Comparison of ENCODE assay signal across 37 cellular contexts in the genomic region with DNA sequence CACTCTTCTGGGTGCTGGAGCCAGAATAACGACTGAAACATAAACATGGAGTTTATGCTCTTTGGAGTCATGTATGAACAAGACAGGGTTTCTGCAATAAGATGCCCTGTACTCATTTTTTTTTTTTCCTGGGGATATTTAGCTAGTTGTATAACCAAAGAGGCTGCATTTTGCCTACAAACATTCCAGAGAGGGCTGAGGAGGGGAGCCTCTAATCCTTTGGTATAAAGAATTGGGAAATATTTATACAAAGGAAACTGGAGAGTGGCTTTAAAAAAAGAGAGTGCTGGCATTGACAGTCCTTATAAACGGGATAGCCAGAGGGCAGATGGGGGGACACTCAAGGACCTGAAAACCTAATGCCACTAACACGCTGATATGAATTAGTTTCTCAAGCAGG. TPM values are rescaled to one million over a fixed set of nuclear protein-coding genes. Genes with fewer than 3 reads are reported as not detected.
"Had no signal": no experiment of that assay in that cellular context is flagged by ENCODE, and none has a peak within 500 bp of the region (broad histone marks: within the 10 kb centered on the region; RNA-seq: fewer than 3 reads in every experiment).

No MANE protein-coding gene starts in this region.

- H3K9me3 Mint-ChIP-seq: activated CD4-positive, alpha-beta T cell treated with anti-CD3 and anti-CD28 coated beads, Interleukin-2, amount 10 ng/mL, durations not matched to agents 24 days and 14 days; activated T-cell treated with anti-CD3 and anti-CD28 coated beads, Interleukin-2, amount 50 U/mL, for 72 hours; activated T-helper 1 cell treated with anti-CD3 and anti-CD28 coated beads, Interleukin-12 subunit alpha, Interleukin-12 subunit beta, Interleukin-2, Interleukin-4 antibody, amounts not matched to agents 30 ng/mL and 10 ng/mL and 1 ng/mL, durations not matched to agents 14 hours and 24 hours and 36 hours; central memory CD8-positive, alpha-beta T cell had no signal

- H3K27me3 ChIP-seq: ascending aorta, cardiac muscle cell had no signal

- H3K36me3 Mint-ChIP-seq: activated CD4-positive, alpha-beta memory T cell treated with anti-CD3 and anti-CD28 coated beads for 36 hours; activated naive CD8-positive, alpha-beta T cell treated with anti-CD3 and anti-CD28 coated beads for 36 hours; brain had no signal

- H3K27ac ChIP-seq: ascending aorta, cardiac muscle cell, VCaP had no signal

- H3K4me3 Mint-ChIP-seq: activated B cell treated with CpG ODN at 0.5 μM for 24 hours; activated CD4-positive, alpha-beta memory T cell treated with anti-CD3 and anti-CD28 coated beads for 36 hours; activated CD4-positive, alpha-beta T cell treated with anti-CD3 and anti-CD28 coated beads, Interleukin-2, amount 10 ng/mL, durations not matched to agents 24 days and 14 days; activated CD8-positive, alpha-beta T cell treated with anti-CD3 and anti-CD28 coated beads for 36 hours; activated naive CD4-positive, alpha-beta T cell treated with anti-CD3 and anti-CD28 coated beads for 36 hours; activated naive CD8-positive, alpha-beta T cell treated with anti-CD3 and anti-CD28 coated beads for 36 hours; activated T-cell treated with anti-CD3 and anti-CD28 coated beads, Interleukin-2, amount 50 U/mL, for 4 hours; activated T-cell treated with anti-CD3 and anti-CD28 coated beads, Interleukin-2, amount 50 U/mL, for 72 hours; activated T-helper 1 cell treated with anti-CD3 and anti-CD28 coated beads, Interleukin-12 subunit alpha, Interleukin-12 subunit beta, Interleukin-2, Interleukin-4 antibody, amounts not matched to agents 30 ng/mL and 10 ng/mL and 1 ng/mL, durations not matched to agents 14 hours and 24 hours and 36 hours; activated T-helper 17 cell treated with anti-CD3 and anti-CD28 coated beads, Interleukin-2, amount 50 U/mL, for 72 hours; brain; central memory CD8-positive, alpha-beta T cell; T-helper 1 cell treated with Interleukin-12 subunit alpha and Interleukin-12 subunit beta and Interleukin-4 antibody, amounts not matched to agents 30 μg/mL and 1 μg/mL, for 36 hours; T-helper 2 cell treated with Interferon-gamma antibody and Interleukin-4, amounts not matched to agents 5 μg/mL and 100 μg/mL, for 36 hours had no signal

- H3K4me3 ChIP-seq: ascending aorta, cardiac muscle cell had no signal

- H3K4me1 Mint-ChIP-seq: activated B cell treated with CpG ODN at 0.5 μM for 24 hours; activated CD4-positive, alpha-beta T cell treated with anti-CD3 and anti-CD28 coated beads, Interleukin-2, amount 10 ng/mL, durations not matched to agents 24 days and 14 days; activated naive CD8-positive, alpha-beta T cell treated with anti-CD3 and anti-CD28 coated beads for 36 hours; activated T-helper 17 cell treated with anti-CD3 and anti-CD28 coated beads, Interleukin-2, amount 50 U/mL, for 72 hours; central memory CD8-positive, alpha-beta T cell had no signal

- DNase-seq: activated B cell treated with CpG ODN at 0.5 μM for 24 hours; activated CD4-positive, alpha-beta memory T cell treated with anti-CD3 and anti-CD28 coated beads for 36 hours; activated CD4-positive, alpha-beta T cell treated with anti-CD3 and anti-CD28 coated beads for 4 hours; activated CD4-positive, alpha-beta T cell treated with anti-CD3 and anti-CD28 coated beads, Interleukin-2, amount 10 ng/mL, durations not matched to agents 24 days and 14 days; activated CD4-positive, alpha-beta T cell treated with anti-CD3 and anti-CD28 coated beads, Interleukin-2, amount 50 U/mL, for 1 hour; activated CD4-positive, alpha-beta T cell treated with anti-CD3 and anti-CD28 coated beads, Interleukin-2, amount 50 U/mL, for 4 hours; activated CD4-positive, CD25-positive, alpha-beta regulatory T cell treated with anti-CD3 and anti-CD28 coated beads, Interleukin-2, amount 50 U/mL, for 72 hours; activated CD8-positive, alpha-beta memory T cell treated with anti-CD3 and anti-CD28 coated beads, Interleukin-2, amount 50 U/mL, for 4 hours; activated CD8-positive, alpha-beta T cell treated with anti-CD3 and anti-CD28 coated beads for 36 hours; activated effector memory CD4-positive, alpha-beta T cell treated with anti-CD3 and anti-CD28 coated beads, Interleukin-2, amount 50 U/mL, for 16 hours; activated gamma-delta T cell treated with Interleukin-2 at 50 U/mL for 16 hours; activated naive CD4-positive, alpha-beta T cell; activated naive CD4-positive, alpha-beta T cell treated with anti-CD3 and anti-CD28 coated beads for 36 hours; activated naive CD4-positive, alpha-beta T cell treated with anti-CD3 and anti-CD28 coated beads, Interleukin-2, amount 50 U/mL, for 16 hours; activated naive CD8-positive, alpha-beta T cell treated with anti-CD3 and anti-CD28 coated beads for 36 hours; activated T-cell treated with anti-CD3 and anti-CD28 coated beads for 4 hours; activated T-cell treated with anti-CD3 and anti-CD28 coated beads, Interleukin-2, amount 50 U/mL, for 1 hour; activated T-cell treated with anti-CD3 and anti-CD28 coated beads, Interleukin-2, amount 50 U/mL, for 4 hours; activated T-cell treated with anti-CD3 and anti-CD28 coated beads, Interleukin-2, amount 50 U/mL, for 72 hours; amygdala; anterior cingulate cortex; caudate nucleus; cerebellar nuclear complex; T-helper 1 cell; T-helper 2 cell; T-helper 9 cell had no signal

- ATAC-seq: activated CD8-positive, alpha-beta T cell treated with anti-CD3 and anti-CD28 coated beads for 36 hours; activated naive CD4-positive, alpha-beta T cell treated with anti-CD3 and anti-CD28 coated beads, Interleukin-2, amount 50 U/mL, for 72 hours; activated T-cell treated with anti-CD3 and anti-CD28 coated beads, Interleukin-2, amount 50 U/mL, for 4 hours; activated T-cell treated with anti-CD3 and anti-CD28 coated beads, Interleukin-2, amount 50 U/mL, for 72 hours; activated T-helper 17 cell treated with anti-CD3 and anti-CD28 coated beads, Interleukin-2, amount 50 U/mL, for 72 hours had no signal

- H3K4me1 ChIP-seq: ascending aorta had no signal

- H3K36me3 ChIP-seq: ascending aorta, cardiac muscle cell had no signal

- H3K27ac Mint-ChIP-seq: activated B cell treated with CpG ODN at 0.5 μM for 24 hours; activated CD4-positive, alpha-beta memory T cell treated with anti-CD3 and anti-CD28 coated beads for 36 hours; activated CD4-positive, alpha-beta T cell treated with anti-CD3 and anti-CD28 coated beads, Interleukin-2, amount 10 ng/mL, durations not matched to agents 24 days and 14 days; activated CD8-positive, alpha-beta T cell treated with anti-CD3 and anti-CD28 coated beads for 36 hours; activated naive CD4-positive, alpha-beta T cell treated with anti-CD3 and anti-CD28 coated beads for 36 hours; activated naive CD4-positive, alpha-beta T cell treated with anti-CD3 and anti-CD28 coated beads, Interleukin-2, amount 50 U/mL, for 72 hours; activated naive CD8-positive, alpha-beta T cell treated with anti-CD3 and anti-CD28 coated beads for 36 hours; activated T-cell treated with anti-CD3 and anti-CD28 coated beads, Interleukin-2, amount 50 U/mL, for 72 hours; activated T-helper 1 cell treated with anti-CD3 and anti-CD28 coated beads, Interleukin-12 subunit alpha, Interleukin-12 subunit beta, Interleukin-2, Interleukin-4 antibody, amounts not matched to agents 30 ng/mL and 10 ng/mL and 1 ng/mL, durations not matched to agents 14 hours and 24 hours and 36 hours; activated T-helper 17 cell treated with anti-CD3 and anti-CD28 coated beads, Interleukin-2, amount 50 U/mL, for 72 hours; brain; T-helper 1 cell treated with Interleukin-12 subunit alpha and Interleukin-12 subunit beta and Interleukin-4 antibody, amounts not matched to agents 30 μg/mL and 1 μg/mL, for 36 hours; T-helper 2 cell treated with Interferon-gamma antibody and Interleukin-4, amounts not matched to agents 5 μg/mL and 100 μg/mL, for 36 hours had no signal

RNA-seq across cellular contexts. Expression of a gene that starts 32.4 kb away (rescaled TPM):
- total RNA-seq: activated B cell treated with CpG ODN at 0.5 μM for 24 hours; activated CD4-positive, alpha-beta memory T cell treated with anti-CD3 and anti-CD28 coated beads for 36 hours; activated CD4-positive, alpha-beta T cell treated with anti-CD3 and anti-CD28 coated beads, Interleukin-2, amount 10 ng/mL, durations not matched to agents 24 days and 14 days; activated CD8-positive, alpha-beta T cell treated with anti-CD3 and anti-CD28 coated beads for 36 hours; activated naive CD4-positive, alpha-beta T cell treated with anti-CD3 and anti-CD28 coated beads, Interleukin-2, amount 50 U/mL, for 72 hours; activated T-cell treated with anti-CD3 and anti-CD28 coated beads, Interleukin-2, amount 50 U/mL, for 4 hours; activated T-cell treated with anti-CD3 and anti-CD28 coated beads, Interleukin-2, amount 50 U/mL, for 72 hours; activated T-helper 1 cell treated with anti-CD3 and anti-CD28 coated beads, Interleukin-12 subunit alpha, Interleukin-12 subunit beta, Interleukin-2, Interleukin-4 antibody, amounts not matched to agents 30 ng/mL and 10 ng/mL and 1 ng/mL, durations not matched to agents 14 hours and 24 hours and 36 hours; activated T-helper 17 cell treated with anti-CD3 and anti-CD28 coated beads, Interleukin-2, amount 50 U/mL, for 72 hours; bronchial epithelial cell had no signal
